In the genomic region with DNA sequence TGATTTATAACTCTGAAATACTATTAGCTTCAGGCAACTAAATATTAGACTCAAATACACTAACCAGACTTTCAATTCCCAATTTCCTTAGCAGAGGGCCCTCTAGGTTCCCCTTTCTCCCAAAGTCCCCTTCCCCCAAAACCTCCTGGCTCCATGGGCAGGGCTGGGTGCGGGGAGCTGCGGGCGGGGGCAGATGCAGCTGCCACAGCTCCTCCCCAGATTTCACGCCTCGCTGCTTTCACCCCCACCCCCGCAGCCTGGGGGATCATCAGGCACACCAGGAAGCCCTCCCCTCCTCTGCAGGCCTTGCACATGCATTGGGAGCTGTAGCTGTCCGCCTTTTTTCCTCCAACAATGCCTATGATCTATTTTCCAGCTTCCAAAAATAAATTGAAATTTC, we compare ENCODE assay signal across 17 cellular contexts.
DNase-seq lines count a peak whose midpoint lies in the region; TF ChIP-seq lines count a peak whose summit lies in the region.
"Had no signal": no experiment of that assay in that cellular context is flagged by ENCODE, and none has a peak within 500 bp of the region (broad histone marks: within the 10 kb centered on the region; RNA-seq: fewer than 3 reads in every experiment).

No MANE protein-coding gene starts in this region.

- WGBS in HUES64 = 38% methylated on average over 7 of the region's 7 CpGs

- peak overlapping the region in 9 of 11 experiments; percentile 3 to 61 (median 34); a peak in 10 of 22 replicates for H3K9ac ChIP-seq in BLaER1 treated with 17β-estradiol and CSF1 and Interleukin-3, amounts not matched to agents 10 nM and 100 nM
- H3K9ac ChIP-seq in HUES64 (ENCODE audit: low read depth, low read length) = 0 out of 2 replicates have a peak overlapping the region, but pooled peaks have one; percentile 30

- H3K4me1 Mint-ChIP-seq in dendritic cell treated with granulocyte-macrophage colony-stimulating factor and Interleukin-4, amounts not matched to agents 40 ng/mL and 50 ng/mL, for 4 days (ENCODE audit: low read depth) = peaks cover 30% of the 10 kb centered on the region
- H3K4me1 Mint-ChIP-seq in nephron progenitor cell = peaks cover 26% of the 10 kb centered on the region

- peak overlapping the region; percentile 75 to 95 (median 84) for H3K4me2 ChIP-seq in BLaER1 treated with 17β-estradiol and CSF1 and Interleukin-3, amounts not matched to agents 10 nM and 100 nM

- H3K4me3 Mint-ChIP-seq in dendritic cell treated with granulocyte-macrophage colony-stimulating factor and Interleukin-4, amounts not matched to agents 40 ng/mL and 50 ng/mL, for 4 days = no peak overlapping the region
- H3K4me3 Mint-ChIP-seq in nephron progenitor cell = no peak overlapping the region
- H3K4me3 Mint-ChIP-seq: HFFc6 had no signal

- no peaks in the 10 kb centered on the region for H3K9me3 Mint-ChIP-seq in dendritic cell treated with granulocyte-macrophage colony-stimulating factor and Interleukin-4, amounts not matched to agents 40 ng/mL and 50 ng/mL, for 4 days
- H3K9me3 Mint-ChIP-seq in nephron progenitor cell = no peaks in the 10 kb centered on the region
- H3K9me3 Mint-ChIP-seq: HFFc6 had no signal

- peaks cover 6% of the 10 kb centered on the region for H3K27me3 Mint-ChIP-seq in dendritic cell treated with granulocyte-macrophage colony-stimulating factor and Interleukin-4, amounts not matched to agents 40 ng/mL and 50 ng/mL, for 4 days
- peaks cover 3% of the 10 kb centered on the region for H3K27me3 Mint-ChIP-seq in nephron progenitor cell (ENCODE audit: low read depth, poor library complexity)

- H4K20me1 ChIP-seq in BLaER1 treated with 17β-estradiol and CSF1 and Interleukin-3, amounts not matched to agents 10 nM and 100 nM = no peaks in the 10 kb centered on the region

- peak overlapping the region; percentile 64 for H3K27ac Mint-ChIP-seq in dendritic cell treated with granulocyte-macrophage colony-stimulating factor and Interleukin-4, amounts not matched to agents 40 ng/mL and 50 ng/mL, for 4 days
- peak overlapping the region; percentile 82 for H3K27ac Mint-ChIP-seq in nephron progenitor cell
- H3K27ac Mint-ChIP-seq: HFFc6 had no signal

- peak; percentile 45 for DNase-seq in nephron progenitor cell
- no peak for DNase-seq in activated T-cell treated with anti-CD3 and anti-CD28 coated beads, Interleukin-2, amount 50 U/mL, for 48 hours
- no peak for DNase-seq in GM13976 (ENCODE audit: low spot score)
- no peak for DNase-seq in OCI-M2 (lab: John Stamatoyannopoulos, UW; ENCODE audit: unreplicated experiment)
- DNase-seq: COR-L47, GOT3, HFFc6, NCI-H1092, NCI-H345, NCI-H69, OCI-M1, RPMI8226 had no signal

- intact Hi-C loops in dendritic cell treated with granulocyte-macrophage colony-stimulating factor and Interleukin-4, amounts not matched to agents 40 ng/mL and 50 ng/mL, for 4 days (cut with micrococcal nuclease) = no loop called here

- peaks cover 35 to 64% (median 52%) of the 10 kb centered on the region in 10 experiments for H3K4me1 ChIP-seq in BLaER1 treated with 17β-estradiol and CSF1 and Interleukin-3, amounts not matched to agents 10 nM and 100 nM
- H3K4me1 ChIP-seq in HUES64 (ENCODE audit: insufficient read depth, low read length) = peaks cover 13% of the 10 kb centered on the region

- in situ Hi-C loops in GM13976 (cut with MboI; ENCODE audit: low sequenced_read_pairs, unreplicated experiment) = no loop called here

- TF ChIP-seq CTCF in nephron progenitor cell (IDR thresholded peaks at IDR 0.05) (no peak), GM13976 (IDR thresholded peaks at IDR 0.05; ENCODE audit: borderline replicate concordance, control extremely low read depth, extremely low read depth, insufficient read depth, missing control alignments) (no peak)

- peaks cover 0 to 6% (median 0%) of the 10 kb centered on the region in 11 experiments; a peak in 2 of 22 replicates for H3K9me3 ChIP-seq in BLaER1 treated with 17β-estradiol and CSF1 and Interleukin-3, amounts not matched to agents 10 nM and 100 nM (replicated peaks in 1 of 11)
- H3K9me3 ChIP-seq in HUES64 (ENCODE audit: insufficient read depth, low read depth, low read length) = no peaks in the 10 kb centered on the region
- H3K9me3 ChIP-seq: SJSA1 had no signal

- no peaks in the 10 kb centered on the region for H3K36me3 Mint-ChIP-seq in dendritic cell treated with granulocyte-macrophage colony-stimulating factor and Interleukin-4, amounts not matched to agents 40 ng/mL and 50 ng/mL, for 4 days (ENCODE audit: low read depth)
- no peaks in the 10 kb centered on the region for H3K36me3 Mint-ChIP-seq in nephron progenitor cell (ENCODE audit: low read depth)
- H3K36me3 Mint-ChIP-seq: CD14-positive monocyte had no signal

- peak overlapping the region in 2 of 10 experiments; percentile 12 to 28; a peak in 2 of 20 replicates for H3K4me3 ChIP-seq in BLaER1 treated with 17β-estradiol and CSF1 and Interleukin-3, amounts not matched to agents 10 nM and 100 nM
- no peak overlapping the region for H3K4me3 ChIP-seq in HUES64 (ENCODE audit: low read length)
- H3K4me3 ChIP-seq: SJSA1 had no signal

- no peaks in the 10 kb centered on the region for H3K36me3 ChIP-seq in BLaER1 treated with 17β-estradiol and CSF1 and Interleukin-3, amounts not matched to agents 10 nM and 100 nM
- H3K36me3 ChIP-seq in HUES64 (ENCODE audit: insufficient read depth, low read length) = no peaks in the 10 kb centered on the region
- H3K36me3 ChIP-seq: SJSA1 had no signal

- no peaks in the 10 kb centered on the region for H3K27me3 ChIP-seq in BLaER1 treated with 17β-estradiol and CSF1 and Interleukin-3, amounts not matched to agents 10 nM and 100 nM
- no peaks in the 10 kb centered on the region for H3K27me3 ChIP-seq in HUES64 (ENCODE audit: insufficient read depth, low read length)
- H3K27me3 ChIP-seq: SJSA1 had no signal

- peak overlapping the region in 10 of 11 experiments; percentile 20 to 77 (median 59); a peak in 16 of 22 replicates for H3K27ac ChIP-seq in BLaER1 treated with 17β-estradiol and CSF1 and Interleukin-3, amounts not matched to agents 10 nM and 100 nM
- no peak overlapping the region for H3K27ac ChIP-seq in HUES64 (ENCODE audit: low read depth, low read length)
- H3K27ac ChIP-seq: SJSA1 had no signal
